In genomic region chr19:28737021-28737525, GRCh38 we compare ENCODE assay signal across 9 cellular contexts.
DNase-seq lines count a peak whose midpoint lies in the region; TF ChIP-seq lines count a peak whose summit lies in the region.
"Had no signal": no experiment of that assay in that cellular context is flagged by ENCODE, and none has a peak within 500 bp of the region (broad histone marks: within the 10 kb centered on the region; RNA-seq: fewer than 3 reads in every experiment).

No MANE protein-coding gene starts in this region.

- H3K27ac Mint-ChIP-seq in HFFc6 (peak overlapping the region; percentile 40), nephron progenitor cell (no peak overlapping the region)
- H3K27ac Mint-ChIP-seq in activated T-helper 1 cell treated with anti-CD3 and anti-CD28 coated beads, Interleukin-12 subunit alpha, Interleukin-12 subunit beta, Interleukin-2, Interleukin-4 antibody, amounts not matched to agents 30 ng/mL and 10 ng/mL and 1 ng/mL, durations not matched to agents 14 hours and 24 hours and 36 hours: no peak overlapping the region

- DNase-seq in Caki2 (ENCODE audit: low read depth): peak; percentile 53
- peak; percentile 55 for DNase-seq in HFFc6
- DNase-seq in RWPE1 (ENCODE audit: low spot score): peak; percentile 20
- DNase-seq in fibroblast of gingiva (ENCODE audit: low read depth): peak; percentile 23
- DNase-seq in nephron progenitor cell: no peak
- DNase-seq in stimulated activated CD4-positive, alpha-beta T cell treated with anti-CD3 and anti-CD28 coated beads, Interleukin-2, amount 100 ng/mL, for 48 hours: no peak
- DNase-seq in activated T-helper 1 cell treated with anti-CD3 and anti-CD28 coated beads, Interleukin-12 subunit alpha, Interleukin-12 subunit beta, Interleukin-2, Interleukin-4 antibody, amounts not matched to agents 30 ng/mL and 10 ng/mL and 1 ng/mL, durations not matched to agents 14 hours and 24 hours and 36 hours (ENCODE audit: low spot score): no peak
- no peak for DNase-seq in SK-N-DZ (ENCODE audit: low spot score)

- H3K4me3 Mint-ChIP-seq in HFFc6: peak overlapping the region; percentile 59
- no peak overlapping the region for H3K4me3 Mint-ChIP-seq in nephron progenitor cell
- no peak overlapping the region for H3K4me3 Mint-ChIP-seq in activated T-helper 1 cell treated with anti-CD3 and anti-CD28 coated beads, Interleukin-12 subunit alpha, Interleukin-12 subunit beta, Interleukin-2, Interleukin-4 antibody, amounts not matched to agents 30 ng/mL and 10 ng/mL and 1 ng/mL, durations not matched to agents 14 hours and 24 hours and 36 hours

- 0 out of 2 replicates have a peak, but pooled peaks cover 2% of the 10 kb centered on the region for H3K27me3 Mint-ChIP-seq in HFFc6 (ENCODE audit: insufficient read depth)
- peaks cover 2% of the 10 kb centered on the region for H3K27me3 Mint-ChIP-seq in nephron progenitor cell (ENCODE audit: low read depth, poor library complexity)
- peaks cover 7% of the 10 kb centered on the region for H3K27me3 Mint-ChIP-seq in activated T-helper 1 cell treated with anti-CD3 and anti-CD28 coated beads, Interleukin-12 subunit alpha, Interleukin-12 subunit beta, Interleukin-2, Interleukin-4 antibody, amounts not matched to agents 30 ng/mL and 10 ng/mL and 1 ng/mL, durations not matched to agents 14 hours and 24 hours and 36 hours (ENCODE audit: insufficient read depth)

- no peaks in the 10 kb centered on the region for H3K36me3 Mint-ChIP-seq in HFFc6 (ENCODE audit: low read depth)
- peaks cover 4% of the 10 kb centered on the region for H3K36me3 Mint-ChIP-seq in nephron progenitor cell (ENCODE audit: low read depth)
- no peaks in the 10 kb centered on the region for H3K36me3 Mint-ChIP-seq in activated T-helper 1 cell treated with anti-CD3 and anti-CD28 coated beads, Interleukin-12 subunit alpha, Interleukin-12 subunit beta, Interleukin-2, Interleukin-4 antibody, amounts not matched to agents 30 ng/mL and 10 ng/mL and 1 ng/mL, durations not matched to agents 14 hours and 24 hours and 36 hours (ENCODE audit: low read depth)

- no peak overlapping the region for H3K27ac ChIP-seq in RWPE1
- H3K27ac ChIP-seq: neutrophil had no signal

- CTCF ChIA-PET in RWPE1 (lab: Yijun Ruan, JAX): interaction anchor here (0.6 to 1.2 kb wide), 3 partner anchors 139 to 526 kb away, joined by 3 to 5 read pairs (median 5); no protein-coding TSS in a partner anchor

- intact Hi-C loops in activated T-helper 1 cell treated with anti-CD3 and anti-CD28 coated beads, Interleukin-12 subunit alpha, Interleukin-12 subunit beta, Interleukin-2, Interleukin-4 antibody, amounts not matched to agents 30 ng/mL and 10 ng/mL and 1 ng/mL, durations not matched to agents 14 hours and 24 hours and 36 hours (cut with micrococcal nuclease): loop anchor here (1.0 to 10.0 kb wide), 3 partner anchors 142 to 858 kb away; no protein-coding TSS in a partner anchor

- in situ Hi-C loops in Caki2 (cut with HindIII; ENCODE audit: low pct_unique_long_range_greater_than_20kb, low sequenced_read_pairs): no loop called here

- H3K9me3 Mint-ChIP-seq in HFFc6 (no peaks in the 10 kb centered on the region), nephron progenitor cell (peaks cover 16% of the 10 kb centered on the region)
- no peaks in the 10 kb centered on the region for H3K9me3 Mint-ChIP-seq in activated T-helper 1 cell treated with anti-CD3 and anti-CD28 coated beads, Interleukin-12 subunit alpha, Interleukin-12 subunit beta, Interleukin-2, Interleukin-4 antibody, amounts not matched to agents 30 ng/mL and 10 ng/mL and 1 ng/mL, durations not matched to agents 14 hours and 24 hours and 36 hours

- H3K4me1 Mint-ChIP-seq in HFFc6 (ENCODE audit: low read depth) (peaks cover 30% of the 10 kb centered on the region), nephron progenitor cell (peaks cover 33% of the 10 kb centered on the region)
- peaks cover 8% of the 10 kb centered on the region for H3K4me1 Mint-ChIP-seq in activated T-helper 1 cell treated with anti-CD3 and anti-CD28 coated beads, Interleukin-12 subunit alpha, Interleukin-12 subunit beta, Interleukin-2, Interleukin-4 antibody, amounts not matched to agents 30 ng/mL and 10 ng/mL and 1 ng/mL, durations not matched to agents 14 hours and 24 hours and 36 hours (ENCODE audit: low read depth)

- POLR2A ChIA-PET in RWPE1 (lab: Yijun Ruan, JAX; ENCODE audit: low non-redundant PET): no interaction called here

- TF ChIP-seq CTCF in HFFc6 (IDR thresholded peaks at IDR 0.05): peak; percentile 86
- peak; percentile 59 for TF ChIP-seq CTCF in RWPE1 (conservative IDR thresholded peaks at IDR 0.05; ENCODE audit: low read depth)
- peak; percentile 53 for TF ChIP-seq CTCF in nephron progenitor cell (IDR thresholded peaks at IDR 0.05)

Comparison
In these comparisons a context has a peak if more than half of its experiments do, and no peak if none do; other contexts are left out.
1. DNase-seq: peak in Caki2 (single experiment), HFFc6 (single experiment), RWPE1 (single experiment) and fibroblast of gingiva (single experiment); none in nephron progenitor cell (single experiment), stimulated activated CD4-positive, alpha-beta T cell treated with anti-CD3 and anti-CD28 coated beads, Interleukin-2, amount 100 ng/mL, for 48 hours (0 of 2), activated T-helper 1 cell treated with anti-CD3 and anti-CD28 coated beads, Interleukin-12 subunit alpha, Interleukin-12 subunit beta, Interleukin-2, Interleukin-4 antibody, amounts not matched to agents 30 ng/mL and 10 ng/mL and 1 ng/mL, durations not matched to agents 14 hours and 24 hours and 36 hours (single experiment) and SK-N-DZ (single experiment).
2. Peak in every context shown above with its lines, with median percentiles within 50 percentile points of each other: CTCF ChIP-seq.